Comparison of ENCODE assay signal across 10 cellular contexts in genomic region chr1:94803517-94804441, GRCh38. TPM values are rescaled to one million over a fixed set of nuclear protein-coding genes. Genes with fewer than 3 reads are reported as not detected.
A peak's percentile ranks its signal among the peaks of the same experiment; 100 is the strongest.
DNase-seq lines count a peak whose midpoint lies in the region; ATAC-seq and TF ChIP-seq lines count a peak whose summit lies in the region.
"Had no signal": no experiment of that assay in that cellular context is flagged by ENCODE, and none has a peak within 500 bp of the region (broad histone marks: within the 10 kb centered on the region; RNA-seq: fewer than 3 reads in every experiment).

No MANE protein-coding gene starts in this region.

- CTCF ChIA-PET in PC-3 (lab: Charles Lee) = interaction anchor here (0.6 kb wide), 1 partner anchor 281 kb away, joined by 3 read pairs; no protein-coding TSS in a partner anchor
- CTCF ChIA-PET in activated naive CD4-positive, alpha-beta T cell treated with anti-CD3 and anti-CD28 coated beads, Interleukin-2, amount 10 ng/mL, durations not matched to agents 7 days and 5 days (lab: Charles Lee) = interaction anchor here (1.2 to 6.8 kb wide), 5 partner anchors 50 to 326 kb away, joined by 5 to 71 read pairs (median 16); no protein-coding TSS in a partner anchor

- H3K36me3 ChIP-seq in PC-3 (ENCODE audit: low read depth, low read length) = no peaks in the 10 kb centered on the region
- no peaks in the 10 kb centered on the region for H3K36me3 ChIP-seq in neural progenitor cell

- H3K27ac ChIP-seq in PC-3 (ENCODE audit: low read length) (no peak overlapping the region), neural progenitor cell (no peak overlapping the region)

- H3K27me3 ChIP-seq in PC-3 (ENCODE audit: low read length) = no peaks in the 10 kb centered on the region
- H3K27me3 ChIP-seq in neural progenitor cell = no peaks in the 10 kb centered on the region

- H3K27ac Mint-ChIP-seq in neural progenitor cell = peak overlapping the region; percentile 58
- no peak overlapping the region for H3K27ac Mint-ChIP-seq in activated naive CD4-positive, alpha-beta T cell treated with anti-CD3 and anti-CD28 coated beads, Interleukin-2, amount 10 ng/mL, durations not matched to agents 7 days and 5 days
- H3K27ac Mint-ChIP-seq: B cell had no signal

- H3K27me3 Mint-ChIP-seq in neural progenitor cell (ENCODE audit: insufficient read depth, low read depth) = no peaks in the 10 kb centered on the region
- peaks cover 3% of the 10 kb centered on the region for H3K27me3 Mint-ChIP-seq in activated naive CD4-positive, alpha-beta T cell treated with anti-CD3 and anti-CD28 coated beads, Interleukin-2, amount 10 ng/mL, durations not matched to agents 7 days and 5 days

- no peaks in the 10 kb centered on the region for H3K36me3 Mint-ChIP-seq in neural progenitor cell
- no peaks in the 10 kb centered on the region for H3K36me3 Mint-ChIP-seq in activated naive CD4-positive, alpha-beta T cell treated with anti-CD3 and anti-CD28 coated beads, Interleukin-2, amount 10 ng/mL, durations not matched to agents 7 days and 5 days

- H3F3A ChIP-seq in PC-3 (ENCODE audit: low read length, unreplicated experiment) = no peaks in the 10 kb centered on the region
- H3F3A ChIP-seq in neural progenitor cell (ENCODE audit: low read depth) = no peaks in the 10 kb centered on the region

- H2AFZ ChIP-seq in PC-3 (ENCODE audit: low read length) = no peak overlapping the region
- H2AFZ ChIP-seq in neural progenitor cell (replicated peaks) = no peak overlapping the region

- H3K4me3 ChIP-seq in PC-3 (ENCODE audit: low read length) (no peak overlapping the region), foreskin fibroblast (ENCODE audit: low read depth in 1 of 2, low read length in 2 of 2) (no peak overlapping the region), neural progenitor cell (no peak overlapping the region)

- DNase-seq in Ammon's horn (ENCODE audit: low spot score) = peak; percentile 90
- DNase-seq in PC-3 = no peak
- DNase-seq in foreskin fibroblast = peak; percentile 23 to 57
- no peak for DNase-seq in neural progenitor cell (ENCODE audit: low spot score)
- no peak for DNase-seq in activated naive CD4-positive, alpha-beta T cell treated with anti-CD3 and anti-CD28 coated beads, Interleukin-2, amount 10 ng/mL, durations not matched to agents 7 days and 5 days
- no peak for DNase-seq in activated naive CD4-positive, alpha-beta T cell (lab: John Stamatoyannopoulos, UW)
- no peak for DNase-seq in activated T-cell treated with anti-CD3 and anti-CD28 coated beads for 4 hours
- DNase-seq: NK-92 treated with Interleukin-12 subunit alpha and Interleukin-12 subunit beta, amount 100 ng/mL, for 24 hours had no signal

- no peak overlapping the region for H3K4me2 ChIP-seq in PC-3 (ENCODE audit: low read length)
- no peak overlapping the region for H3K4me2 ChIP-seq in neural progenitor cell

- H3K4me3 Mint-ChIP-seq in neural progenitor cell = no peak overlapping the region
- H3K4me3 Mint-ChIP-seq in activated naive CD4-positive, alpha-beta T cell treated with anti-CD3 and anti-CD28 coated beads, Interleukin-2, amount 10 ng/mL, durations not matched to agents 7 days and 5 days = no peak overlapping the region
- H3K4me3 Mint-ChIP-seq: B cell had no signal

- H3K9me3 ChIP-seq in PC-3 (ENCODE audit: low read length) (no peaks in the 10 kb centered on the region), neural progenitor cell (ENCODE audit: low read depth) (no peaks in the 10 kb centered on the region)

- H3K9ac ChIP-seq in PC-3 (ENCODE audit: low read length) (no peak overlapping the region), neural progenitor cell (no peak overlapping the region)

- peaks cover 25% of the 10 kb centered on the region for H3K4me1 Mint-ChIP-seq in neural progenitor cell
- H3K4me1 Mint-ChIP-seq in activated naive CD4-positive, alpha-beta T cell treated with anti-CD3 and anti-CD28 coated beads, Interleukin-2, amount 10 ng/mL, durations not matched to agents 7 days and 5 days = peaks cover 31% of the 10 kb centered on the region

- intact Hi-C loops in PC-3 (cut with micrococcal nuclease) = loop anchor here (2.0 to 10.0 kb wide), 3 partner anchors 199 to 779 kb away; no protein-coding TSS in a partner anchor

- H3K4me1 ChIP-seq in PC-3 (ENCODE audit: insufficient read depth, low read length) (peaks cover 6% of the 10 kb centered on the region), neural progenitor cell (no peaks in the 10 kb centered on the region)

- no peaks in the 10 kb centered on the region for H3K9me3 Mint-ChIP-seq in neural progenitor cell
- H3K9me3 Mint-ChIP-seq in activated naive CD4-positive, alpha-beta T cell treated with anti-CD3 and anti-CD28 coated beads, Interleukin-2, amount 10 ng/mL, durations not matched to agents 7 days and 5 days = no peaks in the 10 kb centered on the region

- no peaks in the 10 kb centered on the region for H3K79me2 ChIP-seq in PC-3 (ENCODE audit: low read length)
- H3K79me2 ChIP-seq in neural progenitor cell (ENCODE audit: low read depth) = no peaks in the 10 kb centered on the region

- BruUV-seq in PC-3 (replicated peaks; lab: Mats Ljungman, UMichigan) = no TSS peak

- POLR2A ChIA-PET in PC-3 (lab: Charles Lee; ENCODE audit: unreplicated experiment) = interaction anchor here (0.5 kb wide), 1 partner anchor 17 kb away, joined by 3 read pairs; no protein-coding TSS in a partner anchor

- no peaks in the 10 kb centered on the region for H3K9me2 ChIP-seq in PC-3 (replicated peaks; ENCODE audit: low read length)

- TF ChIP-seq CTCF in PC-3 (conservative IDR thresholded peaks at IDR 0.05; ENCODE audit: low read depth, low read length) = no peak
- no peak for TF ChIP-seq CTCF in foreskin fibroblast (IDR thresholded peaks at IDR 0.05; ENCODE audit: low read depth, low read length)
- no peak for TF ChIP-seq CTCF in neural progenitor cell (IDR thresholded peaks at IDR 0.05)

- H4K20me1 ChIP-seq in PC-3 (ENCODE audit: low read length) (no peaks in the 10 kb centered on the region), neural progenitor cell (ENCODE audit: low read depth) (no peaks in the 10 kb centered on the region)

- ATAC-seq in PC-3 (peak; percentile 14; the same call in 1 of the 2 replicates), HG03280 (IDR thresholded peaks at IDR 0.05; ENCODE audit: unreplicated experiment) (no peak)

RNA-seq across cellular contexts. Expression of gene SLC44A3, which starts 16.4 kb away (rescaled TPM):
- total RNA-seq in PC-3 (2014; rRNA removed) (6.3 and 9.2 TPM in 2 replicates), neural progenitor cell (ENCODE audit: low replicate concordance) (0.25 and 1.7 TPM in 2 replicates)
- total RNA-seq: B cell had no signal

Comparison
In these comparisons a context has a peak if more than half of its experiments do, and no peak if none do; other contexts are left out.
1. DNase-seq: peak in Ammon's horn (single experiment) and foreskin fibroblast (2 of 2); none in PC-3 (single experiment), neural progenitor cell (single experiment), activated naive CD4-positive, alpha-beta T cell treated with anti-CD3 and anti-CD28 coated beads, Interleukin-2, amount 10 ng/mL, durations not matched to agents 7 days and 5 days (single experiment), activated naive CD4-positive, alpha-beta T cell (0 of 4) and activated T-cell treated with anti-CD3 and anti-CD28 coated beads for 4 hours (single experiment).